ENCODE assay signal across 19 cellular contexts in the genomic region with DNA sequence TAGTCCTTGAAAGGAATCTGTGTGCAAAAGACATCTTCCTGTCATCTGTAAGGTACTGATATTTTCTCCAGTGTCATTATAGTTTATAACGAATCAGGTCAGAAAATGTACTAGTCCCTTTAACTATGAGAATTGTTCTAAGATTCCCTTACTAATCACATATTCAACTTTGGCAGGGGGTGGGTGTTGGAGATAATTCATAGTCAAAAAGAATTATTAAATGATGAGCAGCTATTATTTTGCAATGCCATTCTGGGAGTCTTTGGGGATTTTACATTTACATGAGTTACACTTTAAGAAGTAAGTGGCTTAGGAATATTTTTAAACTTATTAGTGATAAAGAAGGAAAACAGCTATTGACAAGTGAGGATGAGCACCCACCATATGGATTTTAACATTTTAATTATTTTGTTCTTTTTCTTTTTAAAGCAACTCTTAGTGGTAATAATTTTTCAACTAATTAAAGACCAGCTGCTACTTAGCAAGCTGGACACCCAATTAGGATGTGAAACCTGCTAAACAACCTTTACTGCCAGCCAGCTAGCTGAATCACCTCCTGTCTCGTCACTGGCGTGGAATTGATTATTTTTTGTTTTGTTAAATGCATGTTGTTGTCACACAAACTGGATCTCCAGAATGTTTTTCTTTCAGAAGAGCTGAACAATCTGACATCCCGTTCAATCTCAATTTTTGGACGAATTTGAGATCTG.
A peak's percentile ranks its signal among the peaks of the same experiment; 100 is the strongest.
DNase-seq lines count a peak whose midpoint lies in the region; ATAC-seq and TF ChIP-seq lines count a peak whose summit lies in the region.
"Had no signal": no experiment of that assay in that cellular context is flagged by ENCODE, and none has a peak within 500 bp of the region (broad histone marks: within the 10 kb centered on the region; RNA-seq: fewer than 3 reads in every experiment).

No MANE protein-coding gene starts in this region.

- DNase-seq in DMS53 (lab: John Stamatoyannopoulos, UW) (peak; percentile 77), NCI-H1417 treated with DMSO at 0.1 percent for 48 hours (lab: John Stamatoyannopoulos, UW) (peak; percentile 25), glutamatergic neuron (no peak), MG63 (no peak), NOMO-1 (lab: John Stamatoyannopoulos, UW; ENCODE audit: unreplicated experiment in 2 of 2) (no peak)
- DNase-seq: activated CD4-positive, alpha-beta T cell treated with anti-CD3 and anti-CD28 coated beads for 1 hour; activated naive CD4-positive, alpha-beta T cell treated with anti-CD3 and anti-CD28 coated beads, Interleukin-2, amount 10 ng/mL, durations not matched to agents 7 days and 5 days; activated T-cell treated with anti-CD3 and anti-CD28 coated beads, Interleukin-2, amount 50 U/mL, for 24 hours; GF-D8; nephron progenitor cell; Right ventricle myocardium superior; stimulated activated CD4-positive, alpha-beta T cell treated with anti-CD3 and anti-CD28 coated beads, Interleukin-1b, Interleukin-23, amount 100 ng/mL, for 48 hours had no signal

- peak overlapping the region; percentile 38 for H3K4me2 ChIP-seq in OCI-LY3 (ENCODE audit: low read length)
- H3K4me2 ChIP-seq: KMS-11 had no signal

- ATAC-seq in HG03135 (IDR thresholded peaks at IDR 0.05; ENCODE audit: unreplicated experiment) (no peak), HG02852 (IDR thresholded peaks at IDR 0.05; ENCODE audit: unreplicated experiment) (no peak)
- ATAC-seq: left lobe of liver; stimulated activated memory B cell treated with anti-CD40 and anti-IgM and Interleukin-4, amounts not matched to agents 10 μg/mL and 1 μg/mL and 100 μg/mL, for 72 hours had no signal

- H3K4me1 Mint-ChIP-seq in glutamatergic neuron (ENCODE audit: low read depth, unreplicated experiment): peaks cover 24% of the 10 kb centered on the region
- H3K4me1 Mint-ChIP-seq: activated naive CD4-positive, alpha-beta T cell treated with anti-CD3 and anti-CD28 coated beads, Interleukin-2, amount 10 ng/mL, durations not matched to agents 7 days and 5 days; stimulated activated memory B cell treated with anti-CD40 and anti-IgM and Interleukin-4, amounts not matched to agents 10 μg/mL and 1 μg/mL and 100 μg/mL, for 72 hours had no signal

- H3K27me3 Mint-ChIP-seq in glutamatergic neuron (ENCODE audit: unreplicated experiment): peaks cover 1% of the 10 kb centered on the region
- H3K27me3 Mint-ChIP-seq: activated naive CD4-positive, alpha-beta T cell treated with anti-CD3 and anti-CD28 coated beads, Interleukin-2, amount 10 ng/mL, durations not matched to agents 7 days and 5 days; activated T-cell treated with anti-CD3 and anti-CD28 coated beads, Interleukin-2, amount 50 U/mL, for 24 hours; stimulated activated memory B cell treated with anti-CD40 and anti-IgM and Interleukin-4, amounts not matched to agents 10 μg/mL and 1 μg/mL and 100 μg/mL, for 72 hours had no signal

- H4K20me1 ChIP-seq in OCI-LY3 (ENCODE audit: insufficient read depth, low read length): no peaks in the 10 kb centered on the region

- H3K27ac Mint-ChIP-seq in glutamatergic neuron (ENCODE audit: unreplicated experiment): peak overlapping the region; percentile 56
- H3K27ac Mint-ChIP-seq: activated naive CD4-positive, alpha-beta T cell treated with anti-CD3 and anti-CD28 coated beads, Interleukin-2, amount 10 ng/mL, durations not matched to agents 7 days and 5 days; activated T-cell treated with anti-CD3 and anti-CD28 coated beads, Interleukin-2, amount 50 U/mL, for 24 hours; nephron progenitor cell; stimulated activated memory B cell treated with anti-CD40 and anti-IgM and Interleukin-4, amounts not matched to agents 10 μg/mL and 1 μg/mL and 100 μg/mL, for 72 hours had no signal

- no peaks in the 10 kb centered on the region for H3K27me3 ChIP-seq in OCI-LY3 (ENCODE audit: low read depth, low read length)
- no peaks in the 10 kb centered on the region for H3K27me3 ChIP-seq in MG63

- no peaks in the 10 kb centered on the region for H3K79me2 ChIP-seq in OCI-LY3 (ENCODE audit: low read length)

- TF ChIP-seq CTCF in OCI-LY3 (IDR thresholded peaks at IDR 0.05; ENCODE audit: low read depth, low read length) (no peak), glutamatergic neuron (IDR thresholded peaks at IDR 0.05; ENCODE audit: partially characterized antibody, unreplicated experiment) (no peak)

- no peak overlapping the region for H3K27ac ChIP-seq in OCI-LY3 (ENCODE audit: low read length)
- H3K27ac ChIP-seq: C4-2B, KMS-11 had no signal

- no peaks in the 10 kb centered on the region for H3K9me3 ChIP-seq in OCI-LY3 (ENCODE audit: insufficient read depth, low read length)
- H3K9me3 ChIP-seq in MG63: no peaks in the 10 kb centered on the region

- H3K36me3 ChIP-seq in OCI-LY3 (replicated peaks; ENCODE audit: low read depth, low read length): no peaks in the 10 kb centered on the region
- H3K36me3 ChIP-seq in MG63: no peaks in the 10 kb centered on the region

- H3K36me3 Mint-ChIP-seq in glutamatergic neuron (ENCODE audit: unreplicated experiment): no peaks in the 10 kb centered on the region
- H3K36me3 Mint-ChIP-seq: activated naive CD4-positive, alpha-beta T cell treated with anti-CD3 and anti-CD28 coated beads, Interleukin-2, amount 10 ng/mL, durations not matched to agents 7 days and 5 days; stimulated activated memory B cell treated with anti-CD40 and anti-IgM and Interleukin-4, amounts not matched to agents 10 μg/mL and 1 μg/mL and 100 μg/mL, for 72 hours had no signal

- H3K4me3 ChIP-seq in OCI-LY3 (ENCODE audit: low read length) (peak overlapping the region; percentile 15; the same call in 1 of the 2 replicates), MG63 (no peak overlapping the region)

- peaks cover 9% of the 10 kb centered on the region for H3K4me1 ChIP-seq in OCI-LY3 (ENCODE audit: low read length)

- no peak overlapping the region for H3K9ac ChIP-seq in OCI-LY3 (ENCODE audit: low read length)
- H3K9ac ChIP-seq: KMS-11 had no signal

- H2AFZ ChIP-seq in OCI-LY3 (ENCODE audit: low read depth, low read length): no peak overlapping the region

- H3K4me3 Mint-ChIP-seq in glutamatergic neuron (ENCODE audit: unreplicated experiment): peak overlapping the region; percentile 22
- H3K4me3 Mint-ChIP-seq: activated naive CD4-positive, alpha-beta T cell treated with anti-CD3 and anti-CD28 coated beads, Interleukin-2, amount 10 ng/mL, durations not matched to agents 7 days and 5 days; activated T-cell treated with anti-CD3 and anti-CD28 coated beads, Interleukin-2, amount 50 U/mL, for 24 hours; nephron progenitor cell; stimulated activated memory B cell treated with anti-CD40 and anti-IgM and Interleukin-4, amounts not matched to agents 10 μg/mL and 1 μg/mL and 100 μg/mL, for 72 hours had no signal

- peaks cover 2% of the 10 kb centered on the region for H3K9me3 Mint-ChIP-seq in glutamatergic neuron (ENCODE audit: unreplicated experiment)
- H3K9me3 Mint-ChIP-seq: activated naive CD4-positive, alpha-beta T cell treated with anti-CD3 and anti-CD28 coated beads, Interleukin-2, amount 10 ng/mL, durations not matched to agents 7 days and 5 days; activated T-cell treated with anti-CD3 and anti-CD28 coated beads, Interleukin-2, amount 50 U/mL, for 24 hours; nephron progenitor cell; stimulated activated memory B cell treated with anti-CD40 and anti-IgM and Interleukin-4, amounts not matched to agents 10 μg/mL and 1 μg/mL and 100 μg/mL, for 72 hours had no signal

Comparison
In these comparisons a context has a peak if more than half of its experiments do, and no peak if none do; other contexts are left out.
1. DNase-seq: peak in DMS53 (single experiment) and NCI-H1417 treated with DMSO at 0.1 percent for 48 hours (single experiment); none in glutamatergic neuron (single experiment), MG63 (single experiment) and NOMO-1 (0 of 2).